Comparison of ENCODE assay signal across 13 cellular contexts in genomic region chr4:42596918-42597317, GRCh38. TPM values are rescaled to one million over a fixed set of nuclear protein-coding genes. Genes with fewer than 3 reads are reported as not detected.
DNase-seq lines count a peak whose midpoint lies in the region; ATAC-seq and TF ChIP-seq lines count a peak whose summit lies in the region.
"Had no signal": no experiment of that assay in that cellular context is flagged by ENCODE, and none has a peak within 500 bp of the region (broad histone marks: within the 10 kb centered on the region; RNA-seq: fewer than 3 reads in every experiment).

No MANE protein-coding gene starts in this region.

- H3K36me3 Mint-ChIP-seq in glutamatergic neuron (ENCODE audit: unreplicated experiment), result no peaks in the 10 kb centered on the region

- TF ChIP-seq CTCF in NB4 (IDR thresholded peaks at IDR 0.05; ENCODE audit: low read depth, low read length) (no peak), glutamatergic neuron (IDR thresholded peaks at IDR 0.05; ENCODE audit: partially characterized antibody, unreplicated experiment) (no peak)

- H3K4me3 ChIP-seq in NB4 (ENCODE audit: low read depth, low read length), result no peak overlapping the region
- H3K4me3 ChIP-seq: lower lobe of right lung had no signal

- no peak overlapping the region for H3K27ac Mint-ChIP-seq in glutamatergic neuron (ENCODE audit: unreplicated experiment)

- no peak for TF ChIP-seq POLR2A in NB4 (IDR thresholded peaks at IDR 0.05; ENCODE audit: extremely low read depth, insufficient read length)

- H3K4me3 Mint-ChIP-seq in glutamatergic neuron (ENCODE audit: unreplicated experiment), result no peak overlapping the region

- H3K9me3 Mint-ChIP-seq in glutamatergic neuron (ENCODE audit: unreplicated experiment), result no peaks in the 10 kb centered on the region

- peak; percentile 77 for ATAC-seq in GM18508 (IDR thresholded peaks at IDR 0.05; ENCODE audit: insufficient read depth, unreplicated experiment)
- peak; percentile 64 for ATAC-seq in GM21367 (IDR thresholded peaks at IDR 0.05; ENCODE audit: unreplicated experiment)
- peak; percentile 90 for ATAC-seq in HG02981 (IDR thresholded peaks at IDR 0.05; ENCODE audit: unreplicated experiment)
- no peak for ATAC-seq in GM21360 (IDR thresholded peaks at IDR 0.05; ENCODE audit: unreplicated experiment)
- ATAC-seq: lower lobe of right lung had no signal

- peaks cover 10% of the 10 kb centered on the region for H3K4me1 Mint-ChIP-seq in glutamatergic neuron (ENCODE audit: low read depth, unreplicated experiment)

- peaks cover 1% of the 10 kb centered on the region for H3K27me3 Mint-ChIP-seq in glutamatergic neuron (ENCODE audit: unreplicated experiment)

- DNase-seq in NB4 (ENCODE audit: low read depth), result peak; percentile 46
- no peak for DNase-seq in activated effector memory CD4-positive, alpha-beta T cell treated with Interleukin-2 at 50 U/mL for 16 hours
- no peak for DNase-seq in HT-29 (ENCODE audit: low spot score)
- DNase-seq in glutamatergic neuron, result no peak
- DNase-seq: DMS 273 treated with DMSO at 0.1 percent for 48 hours, lower lobe of right lung, NCI-H524, SHP77 treated with DMSO at 0.1 percent for 48 hours, small intestine had no signal

RNA-seq across cellular contexts. Expression of gene ATP8A1, which starts 60.0 kb away (rescaled TPM):
- 0.68 and 0.69 TPM in 2 replicates for total RNA-seq in HT-29 (2014; rRNA removed; shearing (Covaris generic))
- 278 TPM for total RNA-seq in glutamatergic neuron (ENCODE audit: unreplicated experiment)

Comparison
In these comparisons a context has a peak if more than half of its experiments do, and no peak if none do; other contexts are left out.
1. RNA of gene ATP8A1, which starts 60.0 kb away (total RNA-seq): 278 TPM in glutamatergic neuron (single experiment); 0.68 to 0.69 TPM in HT-29; every median in the first group is over 100 times any median in the second.